In genomic region chr18:58186258-58186948, GRCh38 we compare ENCODE assay signal across 9 cellular contexts.
DNase-seq lines count a peak whose midpoint lies in the region; ATAC-seq and TF ChIP-seq lines count a peak whose summit lies in the region.
"Had no signal": no experiment of that assay in that cellular context is flagged by ENCODE, and none has a peak within 500 bp of the region (broad histone marks: within the 10 kb centered on the region; RNA-seq: fewer than 3 reads in every experiment).

No MANE protein-coding gene starts in this region.

- H3K9me3 Mint-ChIP-seq in brain (no peaks in the 10 kb centered on the region), CD14-positive monocyte (no peaks in the 10 kb centered on the region)
- H3K9me3 Mint-ChIP-seq in activated T-cell treated with anti-CD3 and anti-CD28 coated beads, Interleukin-2, amount 50 U/mL, for 24 hours: no peaks in the 10 kb centered on the region

- H3K4me1 Mint-ChIP-seq in brain (peaks cover 69% of the 10 kb centered on the region), CD14-positive monocyte (no peaks in the 10 kb centered on the region)
- no peaks in the 10 kb centered on the region for H3K4me1 Mint-ChIP-seq in activated T-cell treated with anti-CD3 and anti-CD28 coated beads, Interleukin-2, amount 50 U/mL, for 24 hours (ENCODE audit: low read depth)

- H3K27ac Mint-ChIP-seq in brain: peak overlapping the region in 4 of 5 experiments; percentile 51 to 87 (median 69)
- H3K27ac Mint-ChIP-seq in CD14-positive monocyte: no peak overlapping the region
- no peak overlapping the region for H3K27ac Mint-ChIP-seq in activated T-cell treated with anti-CD3 and anti-CD28 coated beads, Interleukin-2, amount 50 U/mL, for 24 hours

- H3K4me3 Mint-ChIP-seq in brain (peak overlapping the region in 1 of 5 experiments; percentile 3), CD14-positive monocyte (no peak overlapping the region)
- no peak overlapping the region for H3K4me3 Mint-ChIP-seq in activated T-cell treated with anti-CD3 and anti-CD28 coated beads, Interleukin-2, amount 50 U/mL, for 24 hours

- H3K27me3 Mint-ChIP-seq in brain (no peaks in the 10 kb centered on the region), CD14-positive monocyte (ENCODE audit: low read depth in 3 of 3) (peaks cover 2 to 16% (median 4%) of the 10 kb centered on the region in 3 donors)
- peaks cover 3% of the 10 kb centered on the region for H3K27me3 Mint-ChIP-seq in activated T-cell treated with anti-CD3 and anti-CD28 coated beads, Interleukin-2, amount 50 U/mL, for 24 hours

- ATAC-seq in left colon (peak; percentile 81), HG02678 (IDR thresholded peaks at IDR 0.05; ENCODE audit: unreplicated experiment) (no peak)

- no peak for TF ChIP-seq POLR2A in erythroblast (IDR thresholded peaks at IDR 0.05; ENCODE audit: low read length)

- TF ChIP-seq CTCF in brain (conservative IDR thresholded peaks at IDR 0.05) (no peak), CD14-positive monocyte (IDR thresholded peaks at IDR 0.05) (no peak)

- peak; percentile 66 for DNase-seq in A172 (ENCODE audit: low spot score)
- DNase-seq in HPDE6-E6E7 (ENCODE audit: extremely low spot score): peak; percentile 91
- peak; percentile 32 to 57 for DNase-seq in left colon
- DNase-seq in erythroblast (lab: John Stamatoyannopoulos, UW): no peak
- DNase-seq in CD14-positive monocyte (ENCODE audit: low spot score): no peak
- DNase-seq in activated T-cell treated with anti-CD3 and anti-CD28 coated beads, Interleukin-2, amount 50 U/mL, for 24 hours: no peak
- DNase-seq: NCI-H1436 had no signal

- intact Hi-C loops in left colon (cut with DNase I, micrococcal nuclease) (no loop called here), CD14-positive monocyte (cut with micrococcal nuclease) (no loop called here)

- H3K36me3 Mint-ChIP-seq in brain (peaks cover 7% of the 10 kb centered on the region), CD14-positive monocyte (no peaks in the 10 kb centered on the region)
- no peaks in the 10 kb centered on the region for H3K36me3 Mint-ChIP-seq in activated T-cell treated with anti-CD3 and anti-CD28 coated beads, Interleukin-2, amount 50 U/mL, for 24 hours (ENCODE audit: low read depth)

Comparison
In these comparisons a context has a peak if more than half of its experiments do, and no peak if none do; other contexts are left out.
1. DNase-seq: peak in A172 (single experiment), HPDE6-E6E7 (single experiment) and left colon (2 of 2); none in erythroblast (0 of 2), CD14-positive monocyte (single experiment) and activated T-cell treated with anti-CD3 and anti-CD28 coated beads, Interleukin-2, amount 50 U/mL, for 24 hours (single experiment).
2. H3K27ac Mint-ChIP-seq: peak in brain (4 of 5); none in CD14-positive monocyte (0 of 7) and activated T-cell treated with anti-CD3 and anti-CD28 coated beads, Interleukin-2, amount 50 U/mL, for 24 hours (single experiment).